19 cellular contexts compared by ENCODE assay signal in genomic region chr6:22247916-22248482, GRCh38. TPM values are rescaled to one million over a fixed set of nuclear protein-coding genes. Genes with fewer than 3 reads are reported as not detected.
DNase-seq lines count a peak whose midpoint lies in the region; FAIRE-seq and TF ChIP-seq lines count a peak whose summit lies in the region.
"Had no signal": no experiment of that assay in that cellular context is flagged by ENCODE, and none has a peak within 500 bp of the region (broad histone marks: within the 10 kb centered on the region; RNA-seq: fewer than 3 reads in every experiment).

No MANE protein-coding gene starts in this region.

- H3K9me3 ChIP-seq in breast epithelium (no peaks in the 10 kb centered on the region), astrocyte (ENCODE audit: insufficient read depth, low read depth, low read length) (no peaks in the 10 kb centered on the region)
- H3K9me3 ChIP-seq: suprapubic skin had no signal

- FAIRE-seq in astrocyte (lab: Jason Lieb, UNC): no peak
- FAIRE-seq: endometrium, keratinocyte had no signal

- DNase-seq in MCF 10A (ENCODE audit: unreplicated experiment): no peak
- no peak for DNase-seq in breast epithelium (ENCODE audit: low spot score in 2 of 2)
- peak; percentile 25 for DNase-seq in astrocyte (ENCODE audit: low read depth)
- DNase-seq in iris pigment epithelial cell (ENCODE audit: low read depth): peak; percentile 72
- no peak for DNase-seq in GM13977 (ENCODE audit: low spot score)
- no peak for DNase-seq in amniotic stem cell (lab: John Stamatoyannopoulos, UW)
- DNase-seq in NCI-H2196 (lab: John Stamatoyannopoulos, UW; ENCODE audit: unreplicated experiment): no peak
- no peak for DNase-seq in DMS153 treated with DMSO at 0.1 percent for 48 hours (lab: John Stamatoyannopoulos, UW; ENCODE audit: unreplicated experiment)
- DNase-seq: activated CD4-positive, alpha-beta T cell treated with anti-CD3 and anti-CD28 coated beads for 4 hours; GF-D8; head of caudate nucleus; NCI-H2029; NCI-H82; RPMI8226 had no signal

- no peaks in the 10 kb centered on the region for H3K27me3 Mint-ChIP-seq in MCF 10A (ENCODE audit: insufficient read depth, unreplicated experiment)
- H3K27me3 Mint-ChIP-seq in astrocyte (ENCODE audit: low read depth, unreplicated experiment): no peaks in the 10 kb centered on the region

- no peak overlapping the region for H3K4me3 ChIP-seq in breast epithelium
- no peak overlapping the region for H3K4me3 ChIP-seq in astrocyte (ENCODE audit: insufficient read depth, low read depth, low read length)
- H3K4me3 ChIP-seq: suprapubic skin had no signal

- H3K4me3 Mint-ChIP-seq in MCF 10A (ENCODE audit: unreplicated experiment) (no peak overlapping the region), astrocyte (ENCODE audit: unreplicated experiment) (no peak overlapping the region)
- H3K4me3 Mint-ChIP-seq: T-helper 2 cell treated with Interferon-gamma antibody and Interleukin-4, amounts not matched to agents 5 μg/mL and 100 μg/mL, for 36 hours had no signal

- CTCF ChIA-PET in MCF 10A (lab: Yijun Ruan, JAX): no interaction called here

- H3K27me3 ChIP-seq in breast epithelium (no peaks in the 10 kb centered on the region), astrocyte (ENCODE audit: insufficient read depth, low read length) (no peaks in the 10 kb centered on the region)
- H3K27me3 ChIP-seq: suprapubic skin had no signal

- no peaks in the 10 kb centered on the region for H3K4me1 ChIP-seq in breast epithelium
- peaks cover 24% of the 10 kb centered on the region for H3K4me1 ChIP-seq in astrocyte (ENCODE audit: insufficient read depth, low read length)

- H3K4me1 Mint-ChIP-seq in MCF 10A (ENCODE audit: insufficient read depth, unreplicated experiment) (peaks cover 33% of the 10 kb centered on the region), astrocyte (ENCODE audit: low read depth, unreplicated experiment) (peaks cover 24% of the 10 kb centered on the region)

- H3K79me2 ChIP-seq in astrocyte (ENCODE audit: insufficient read depth, low read length): no peaks in the 10 kb centered on the region

- H4K20me1 ChIP-seq in astrocyte (ENCODE audit: insufficient read depth, low read length): no peaks in the 10 kb centered on the region

- H3K27ac Mint-ChIP-seq in MCF 10A (ENCODE audit: low read depth, unreplicated experiment) (peak overlapping the region; percentile 33), astrocyte (ENCODE audit: unreplicated experiment) (peak overlapping the region; percentile 7)
- H3K27ac Mint-ChIP-seq: activated naive CD4-positive, alpha-beta T cell treated with anti-CD3 and anti-CD28 coated beads, Interleukin-2, amount 50 U/mL, for 72 hours; T-helper 2 cell treated with Interferon-gamma antibody and Interleukin-4, amounts not matched to agents 5 μg/mL and 100 μg/mL, for 36 hours had no signal

- no peaks in the 10 kb centered on the region for H3K36me3 Mint-ChIP-seq in MCF 10A (ENCODE audit: insufficient read depth, unreplicated experiment)
- no peaks in the 10 kb centered on the region for H3K36me3 Mint-ChIP-seq in astrocyte (ENCODE audit: low read depth, unreplicated experiment)
- H3K36me3 Mint-ChIP-seq: activated naive CD4-positive, alpha-beta T cell treated with anti-CD3 and anti-CD28 coated beads, Interleukin-2, amount 50 U/mL, for 72 hours had no signal

- H3K27ac ChIP-seq in breast epithelium (no peak overlapping the region), astrocyte (ENCODE audit: low read depth, low read length) (peak overlapping the region; percentile 85)
- H3K27ac ChIP-seq: suprapubic skin had no signal

- no TSS peak for BruUV-seq in MCF 10A (replicated peaks; lab: Mats Ljungman, UMichigan)

- peak overlapping the region; percentile 16 for H3K4me2 ChIP-seq in astrocyte (ENCODE audit: low read length)

- in situ Hi-C loops in GM13977 (cut with MboI; ENCODE audit: low pct_unique_long_range_greater_than_20kb, low sequenced_read_pairs, unreplicated experiment): no loop called here

- H3K36me3 ChIP-seq in breast epithelium (no peaks in the 10 kb centered on the region), astrocyte (ENCODE audit: insufficient read depth, low read length) (no peaks in the 10 kb centered on the region)
- H3K36me3 ChIP-seq: suprapubic skin had no signal

- TF ChIP-seq CTCF in MCF 10A (IDR thresholded peaks at IDR 0.05; ENCODE audit: unreplicated experiment) (no peak), breast epithelium (IDR thresholded peaks at IDR 0.05) (no peak), astrocyte (IDR thresholded peaks at IDR 0.05; ENCODE audit: insufficient read depth, low read depth, low read length) (no peak), GM13977 (IDR thresholded peaks at IDR 0.05; ENCODE audit: extremely low read depth, insufficient read depth, missing control alignments) (no peak)

- peak overlapping the region; percentile 35 for H3K9ac ChIP-seq in astrocyte (ENCODE audit: low read length)

- H3K9me3 Mint-ChIP-seq in MCF 10A (ENCODE audit: unreplicated experiment): no peaks in the 10 kb centered on the region
- H3K9me3 Mint-ChIP-seq in astrocyte (ENCODE audit: unreplicated experiment): peaks cover 3% of the 10 kb centered on the region

- POLR2A ChIA-PET in MCF 10A (lab: Yijun Ruan, JAX): interaction anchor here (0.5 to 1.5 kb wide), 2 partner anchors 11 to 654 kb away, joined by 3 read pairs; partner anchors contain the start of gene SOX4

- H2AFZ ChIP-seq in astrocyte (ENCODE audit: low read depth, low read length): no peak overlapping the region

- TF ChIP-seq POLR2A in breast epithelium (IDR thresholded peaks at IDR 0.05): no peak

- intact Hi-C loops in MCF 10A (cut with micrococcal nuclease): no loop called here
- intact Hi-C loops in breast epithelium (cut with DNase I; ENCODE audit: low total_unique reads): no loop called here

RNA-seq across cellular contexts. Expression of gene PRL, which starts 48.8 kb away (rescaled TPM):
- total RNA-seq in MCF 10A (2022): not detected in 2 replicates
- under 1 TPM in 1 of 3 donors, not detected in 2; 0.29 TPM for total RNA-seq in breast epithelium
- not detected in 2 replicates for total RNA-seq in astrocyte
- total RNA-seq: activated naive CD4-positive, alpha-beta T cell treated with anti-CD3 and anti-CD28 coated beads, Interleukin-2, amount 50 U/mL, for 72 hours; suprapubic skin had no signal

Comparison
In these comparisons a context has a peak if more than half of its experiments do, and no peak if none do; other contexts are left out.
1. DNase-seq: peak in astrocyte (single experiment) and iris pigment epithelial cell (single experiment); none in MCF 10A (single experiment), breast epithelium (0 of 2), GM13977 (single experiment), amniotic stem cell (single experiment), NCI-H2196 (single experiment) and DMS153 treated with DMSO at 0.1 percent for 48 hours (single experiment).